Comparison of ENCODE assay signal across 12 cellular contexts in genomic region chr5:136364307-136364706, GRCh38. TPM values are rescaled to one million over a fixed set of nuclear protein-coding genes. Genes with fewer than 3 reads are reported as not detected.
DNase-seq lines count a peak whose midpoint lies in the region; ATAC-seq and TF ChIP-seq lines count a peak whose summit lies in the region.
"Had no signal": no experiment of that assay in that cellular context is flagged by ENCODE, and none has a peak within 500 bp of the region (broad histone marks: within the 10 kb centered on the region; RNA-seq: fewer than 3 reads in every experiment).

No MANE protein-coding gene starts in this region.

- H3K4me2 ChIP-seq in neural progenitor cell = no peak overlapping the region

- no peak overlapping the region for H3K27ac ChIP-seq in neural progenitor cell
- H3K27ac ChIP-seq: suprapubic skin had no signal

- no peak overlapping the region for H3K4me3 Mint-ChIP-seq in neural progenitor cell
- H3K4me3 Mint-ChIP-seq: activated naive CD4-positive, alpha-beta T cell treated with anti-CD3 and anti-CD28 coated beads, Interleukin-2, amount 50 U/mL, for 24 hours had no signal

- no peaks in the 10 kb centered on the region for H3K36me3 Mint-ChIP-seq in neural progenitor cell
- H3K36me3 Mint-ChIP-seq: activated naive CD4-positive, alpha-beta T cell treated with anti-CD3 and anti-CD28 coated beads, Interleukin-2, amount 50 U/mL, for 24 hours had no signal

- H3K9me3 Mint-ChIP-seq in neural progenitor cell = no peaks in the 10 kb centered on the region

- no peaks in the 10 kb centered on the region for H3K4me1 ChIP-seq in neural progenitor cell
- H3K4me1 ChIP-seq: suprapubic skin had no signal

- no peaks in the 10 kb centered on the region; the same call in 1 of the 2 replicates for H3K27me3 ChIP-seq in GM06990 (replicated peaks; ENCODE audit: control insufficient read depth, insufficient read depth, low read length)
- H3K27me3 ChIP-seq in neural progenitor cell = peaks cover 21% of the 10 kb centered on the region

- H3K4me1 Mint-ChIP-seq in neural progenitor cell = no peaks in the 10 kb centered on the region
- H3K4me1 Mint-ChIP-seq: activated naive CD4-positive, alpha-beta T cell treated with anti-CD3 and anti-CD28 coated beads, Interleukin-2, amount 50 U/mL, for 24 hours had no signal

- H3K27me3 Mint-ChIP-seq in neural progenitor cell (ENCODE audit: insufficient read depth, low read depth) = peaks cover 8% of the 10 kb centered on the region
- H3K27me3 Mint-ChIP-seq: activated naive CD4-positive, alpha-beta T cell treated with anti-CD3 and anti-CD28 coated beads, Interleukin-2, amount 50 U/mL, for 24 hours had no signal

- in situ Hi-C loops in T47D (cut with HindIII; ENCODE audit: low pct_unique_long_range_greater_than_20kb, low sequenced_read_pairs) = no loop called here

- no peaks in the 10 kb centered on the region for H3K79me2 ChIP-seq in neural progenitor cell (ENCODE audit: low read depth)

- H2AFZ ChIP-seq in neural progenitor cell (replicated peaks) = no peak overlapping the region

- H4K20me1 ChIP-seq in neural progenitor cell (ENCODE audit: low read depth) = peaks cover 7% of the 10 kb centered on the region

- H3F3A ChIP-seq in neural progenitor cell (ENCODE audit: low read depth) = no peaks in the 10 kb centered on the region

- H3K4me3 ChIP-seq in GM06990 (replicated peaks; ENCODE audit: low read depth, low read length) (no peak overlapping the region), LNCaP clone FGC (ENCODE audit: low read depth, low read length) (no peak overlapping the region), neural progenitor cell (no peak overlapping the region)
- H3K4me3 ChIP-seq: suprapubic skin had no signal

- ATAC-seq in GM18873 (IDR thresholded peaks at IDR 0.05; ENCODE audit: low FRiP score, unreplicated experiment) = no peak

- TF ChIP-seq CTCF in GM06990 (IDR thresholded peaks at IDR 0.05; ENCODE audit: insufficient read depth, low read length, poor library complexity, severe bottlenecking) = peak; percentile 39
- TF ChIP-seq CTCF in LNCaP clone FGC (IDR thresholded peaks at IDR 0.05; ENCODE audit: control insufficient read depth, extremely low read depth, insufficient read depth) = peak; percentile 50
- TF ChIP-seq CTCF in neural progenitor cell (IDR thresholded peaks at IDR 0.05) = peak; percentile 67

- H3K27ac Mint-ChIP-seq in neural progenitor cell = no peak overlapping the region
- H3K27ac Mint-ChIP-seq: activated naive CD4-positive, alpha-beta T cell treated with anti-CD3 and anti-CD28 coated beads, Interleukin-2, amount 50 U/mL, for 24 hours had no signal

- H3K9me3 ChIP-seq in neural progenitor cell (ENCODE audit: low read depth) = no peaks in the 10 kb centered on the region
- H3K9me3 ChIP-seq: suprapubic skin had no signal

- H3K36me3 ChIP-seq in GM06990 (ENCODE audit: control insufficient read depth, insufficient read depth, low read length) (no peaks in the 10 kb centered on the region), neural progenitor cell (no peaks in the 10 kb centered on the region)
- H3K36me3 ChIP-seq: suprapubic skin had no signal

- H3K9ac ChIP-seq in neural progenitor cell = no peak overlapping the region

- DNase-seq in GM06990 (ENCODE audit: extremely low read depth, insufficient read length) (no peak), LNCaP clone FGC (ENCODE audit: low read depth) (no peak), T47D (ENCODE audit: low read depth in 1 of 2, low spot score in 1 of 2) (peak; percentile 11 to 13), neural progenitor cell (ENCODE audit: low spot score) (peak; percentile 18), UCSD-AML1 (lab: John Stamatoyannopoulos, UW; ENCODE audit: unreplicated experiment) (no peak), GDM1 (lab: John Stamatoyannopoulos, UW) (no peak)
- DNase-seq: activated CD4-positive, CD25-positive, alpha-beta regulatory T cell treated with anti-CD3 and anti-CD28 coated beads, Interleukin-2, amount 50 U/mL, for 72 hours had no signal

RNA-seq across cellular contexts. Expression of gene TRPC7, which starts 1.0 kb away (rescaled TPM):
- not detected in 2 replicates for total RNA-seq in neural progenitor cell (ENCODE audit: low replicate concordance)
- total RNA-seq: HT1080, mononuclear cell, suprapubic skin had no signal

Comparison
In these comparisons a context has a peak if more than half of its experiments do, and no peak if none do; other contexts are left out.
1. DNase-seq: peak in T47D (2 of 2) and neural progenitor cell (single experiment); none in GM06990 (single experiment), LNCaP clone FGC (single experiment), UCSD-AML1 (single experiment) and GDM1 (single experiment).
2. Peak in every context shown above with its lines, with median percentiles within 50 percentile points of each other: CTCF ChIP-seq.